ENCODE assay signal across 34 cellular contexts in the genomic region with DNA sequence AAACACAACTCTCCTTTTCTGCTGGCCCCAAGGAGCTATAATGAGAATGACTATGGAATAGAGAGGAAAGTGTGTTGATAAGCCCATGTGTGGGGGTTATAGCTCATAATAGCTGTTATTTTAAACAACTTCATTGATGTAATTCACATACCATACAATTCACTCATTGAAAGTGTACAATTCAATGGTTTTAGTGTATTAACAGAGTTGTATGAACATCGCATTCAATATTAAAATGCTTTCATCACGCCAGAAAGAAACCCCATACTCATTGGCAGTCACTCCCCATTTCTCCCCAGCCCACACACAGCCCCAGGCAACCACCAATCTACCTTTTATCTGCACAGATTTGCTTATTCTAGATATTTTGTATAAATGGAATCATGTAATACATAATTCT.
"Had no signal": no experiment of that assay in that cellular context is flagged by ENCODE, and none has a peak within 500 bp of the region (broad histone marks: within the 10 kb centered on the region; RNA-seq: fewer than 3 reads in every experiment).

No MANE protein-coding gene starts in this region.

- H3K4me1 ChIP-seq: ascending aorta, psoas muscle, tibial artery, upper lobe of right lung had no signal

- H3K4me3 Mint-ChIP-seq: activated naive CD4-positive, alpha-beta T cell treated with anti-CD3 and anti-CD28 coated beads for 36 hours; activated naive CD8-positive, alpha-beta T cell treated with anti-CD3 and anti-CD28 coated beads, Interleukin-2, amount 10 ng/mL, durations not matched to agents 7 days and 5 days; brain; nephron progenitor cell; stimulated activated effector memory CD8-positive, alpha-beta T cell treated with anti-CD3 and anti-CD28 coated beads, Interleukin-12 subunit alpha, Interleukin-12 subunit beta, amount 100 ng/mL, for 72 hours; stimulated activated naive CD8-positive, alpha-beta T cell treated with anti-CD3 and anti-CD28 coated beads, Interleukin-15, Interleukin-2, amounts not matched to agents 100 ng/mL and 50 ng/mL, for 24 hours; T-helper 17 cell had no signal

- ATAC-seq: activated CD4-positive, CD25-positive, alpha-beta regulatory T cell treated with anti-CD3 and anti-CD28 coated beads, Interleukin-2, amount 50 U/mL, for 24 hours; left lung; mucosa of descending colon; psoas muscle; stimulated activated effector memory CD8-positive, alpha-beta T cell treated with anti-CD3 and anti-CD28 coated beads, Interleukin-12 subunit alpha, Interleukin-12 subunit beta, amount 100 ng/mL, for 72 hours; T-helper 17 cell; upper lobe of right lung had no signal

- H3K27me3 ChIP-seq: ascending aorta, ovary, sigmoid colon, upper lobe of right lung had no signal

- H3K27ac Mint-ChIP-seq: activated naive CD4-positive, alpha-beta T cell treated with anti-CD3 and anti-CD28 coated beads for 36 hours; activated naive CD8-positive, alpha-beta T cell treated with anti-CD3 and anti-CD28 coated beads, Interleukin-2, amount 10 ng/mL, durations not matched to agents 7 days and 5 days; nephron progenitor cell; stimulated activated effector memory CD8-positive, alpha-beta T cell treated with anti-CD3 and anti-CD28 coated beads, Interleukin-12 subunit alpha, Interleukin-12 subunit beta, amount 100 ng/mL, for 72 hours; stimulated activated naive CD8-positive, alpha-beta T cell treated with anti-CD3 and anti-CD28 coated beads, Interleukin-15, Interleukin-2, amounts not matched to agents 100 ng/mL and 50 ng/mL, for 24 hours; T-helper 17 cell had no signal

- FAIRE-seq: small intestine had no signal

- H3K36me3 Mint-ChIP-seq: brain; stimulated activated effector memory CD8-positive, alpha-beta T cell treated with anti-CD3 and anti-CD28 coated beads, Interleukin-12 subunit alpha, Interleukin-12 subunit beta, amount 100 ng/mL, for 72 hours had no signal

- H3K27ac ChIP-seq: ascending aorta, coronary artery, dorsolateral prefrontal cortex, neutrophil, ovary, psoas muscle, sigmoid colon, tibial artery, upper lobe of right lung, WERI-Rb-1 had no signal

- DNase-seq: activated CD4-positive, alpha-beta T cell treated with anti-CD3 and anti-CD28 coated beads for 48 hours; activated CD4-positive, alpha-beta T cell treated with anti-CD3 and anti-CD28 coated beads, Interleukin-2, amount 50 U/mL, for 48 hours; activated CD8-positive, alpha-beta memory T cell treated with anti-CD3 and anti-CD28 coated beads for 24 hours; activated effector memory CD4-positive, alpha-beta T cell treated with Interleukin-2 at 50 U/mL for 16 hours; activated naive CD4-positive, alpha-beta T cell treated with anti-CD3 and anti-CD28 coated beads for 36 hours; activated naive CD8-positive, alpha-beta T cell treated with anti-CD3 and anti-CD28 coated beads, Interleukin-2, amount 10 ng/mL, durations not matched to agents 7 days and 5 days; dorsolateral prefrontal cortex; effector memory CD4-positive, alpha-beta T cell; erythroblast; head of caudate nucleus; hippocampal formation; kidney glomerular epithelial cell; left lung; mesendoderm; mucosa of descending colon; nephron progenitor cell; ovary; psoas muscle; sigmoid colon; small intestine; stimulated activated CD4-positive, alpha-beta T cell treated with anti-CD3 and anti-CD28 coated beads, Interleukin-4, amount 100 ng/mL, for 24 hours; T-helper 17 cell; T1000; tibial artery; upper lobe of right lung; WERI-Rb-1 had no signal

- H3K9me3 ChIP-seq: ascending aorta, left lung, mucosa of descending colon, neutrophil, ovary, sigmoid colon, upper lobe of right lung had no signal

- H3K36me3 ChIP-seq: ascending aorta, left lung, neutrophil, ovary, sigmoid colon, tibial artery, upper lobe of right lung, WERI-Rb-1 had no signal

- H3K4me3 ChIP-seq: ascending aorta, coronary artery, dorsolateral prefrontal cortex, left lung, lung, mucosa of descending colon, ovary, psoas muscle, sigmoid colon, tibial artery, upper lobe of right lung had no signal
